8 cellular contexts compared by ENCODE assay signal in the genomic region with DNA sequence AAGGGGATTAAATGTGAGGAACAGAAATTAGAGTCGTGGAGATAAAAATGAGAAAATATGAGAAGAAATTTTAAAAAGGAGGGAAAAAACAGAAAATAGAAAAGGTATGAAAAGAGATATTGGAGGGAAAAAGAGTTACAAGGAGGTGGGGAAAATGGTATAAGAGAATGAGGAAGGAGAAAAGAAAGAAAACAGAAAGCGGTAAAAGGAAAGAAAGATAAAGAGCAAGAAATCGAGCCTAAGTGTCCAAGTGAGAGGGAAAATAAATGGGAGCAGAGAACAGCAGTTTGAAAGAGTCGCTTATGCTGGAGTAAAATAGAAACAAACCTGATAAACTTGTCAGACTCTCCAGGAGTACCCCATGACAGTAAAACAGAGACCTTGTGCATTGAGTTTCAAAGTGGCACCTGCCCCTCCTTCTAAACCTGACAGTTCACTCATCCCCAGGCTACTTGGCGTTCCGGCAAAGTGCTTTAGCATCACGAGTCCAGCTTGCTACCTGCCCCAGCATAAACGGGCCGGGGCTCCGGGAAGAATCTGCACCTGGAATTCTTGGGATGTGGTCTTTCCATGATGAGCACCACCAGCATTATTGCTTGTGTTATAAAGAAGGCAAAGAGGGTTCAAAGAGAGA. TPM values are rescaled to one million over a fixed set of nuclear protein-coding genes. Genes with fewer than 3 reads are reported as not detected.
DNase-seq lines count a peak whose midpoint lies in the region; ATAC-seq lines count a peak whose summit lies in the region.

No MANE protein-coding gene starts in this region.

- no peaks in the 10 kb centered on the region for H3K36me3 ChIP-seq in effector memory CD4-positive, alpha-beta T cell (ENCODE audit: control insufficient read depth, insufficient read depth, low read length)
- H3K36me3 ChIP-seq in neuron (ENCODE audit: insufficient read depth, low read length), result no peaks in the 10 kb centered on the region

- no peaks in the 10 kb centered on the region for H3K27me3 ChIP-seq in effector memory CD4-positive, alpha-beta T cell (replicated peaks; ENCODE audit: control insufficient read depth, insufficient read depth, low read length, poor library complexity, severe bottlenecking)
- no peaks in the 10 kb centered on the region for H3K27me3 ChIP-seq in neuron (ENCODE audit: insufficient read depth, low read length)

- H3K4me3 ChIP-seq in effector memory CD4-positive, alpha-beta T cell (ENCODE audit: insufficient read depth, low read depth, low read length, poor library complexity, severe bottlenecking), result peak overlapping the region; percentile 38
- peak overlapping the region; percentile 94 for H3K4me3 ChIP-seq in neuron (ENCODE audit: low read length)

- DNase-seq in Daoy (ENCODE audit: low read depth) (peak; percentile 48), NCI-H345 treated with DMSO at 0.1 percent for 48 hours (lab: John Stamatoyannopoulos, UW; ENCODE audit: unreplicated experiment) (peak; percentile 39)
- DNase-seq in effector memory CD4-positive, alpha-beta T cell, result no peak
- no peak for DNase-seq in activated CD4-positive, alpha-beta T cell treated with anti-CD3 and anti-CD28 coated beads for 4 hours

- no peak overlapping the region for H3K27ac ChIP-seq in effector memory CD4-positive, alpha-beta T cell (ENCODE audit: insufficient read depth, low read length, poor library complexity, severe bottlenecking)

- no peaks in the 10 kb centered on the region for H3K4me1 ChIP-seq in effector memory CD4-positive, alpha-beta T cell (ENCODE audit: control insufficient read depth, insufficient read depth, low read length, poor library complexity, severe bottlenecking)
- H3K4me1 ChIP-seq in neuron (ENCODE audit: insufficient read depth, low read length), result peaks cover 21% of the 10 kb centered on the region

- no peaks in the 10 kb centered on the region for H3K9me3 ChIP-seq in effector memory CD4-positive, alpha-beta T cell (ENCODE audit: control insufficient read depth, low read length)
- no peaks in the 10 kb centered on the region for H3K9me3 ChIP-seq in neuron (ENCODE audit: low read length)

- H2AFZ ChIP-seq in neuron (ENCODE audit: low read depth, low read length), result peak overlapping the region; percentile 97

- no peak for ATAC-seq in HG02852 (IDR thresholded peaks at IDR 0.05; ENCODE audit: unreplicated experiment)
- no peak for ATAC-seq in GM21717 (IDR thresholded peaks at IDR 0.05; ENCODE audit: unreplicated experiment)
- ATAC-seq in HG03196 (IDR thresholded peaks at IDR 0.05; ENCODE audit: unreplicated experiment), result no peak

RNA-seq across cellular contexts. Expression of a gene that starts 0.6 kb away (rescaled TPM):
- 15.8 and 16.3 TPM in 2 replicates for total RNA-seq in Daoy (2014; rRNA removed; shearing (Covaris generic))

Comparison
In these comparisons a context has a peak if more than half of its experiments do, and no peak if none do; other contexts are left out.
1. DNase-seq: peak in Daoy (single experiment) and NCI-H345 treated with DMSO at 0.1 percent for 48 hours (single experiment); none in effector memory CD4-positive, alpha-beta T cell (0 of 3) and activated CD4-positive, alpha-beta T cell treated with anti-CD3 and anti-CD28 coated beads for 4 hours (0 of 2).